In genomic region chr2:209388416-209389037, GRCh38 we compare ENCODE assay signal across 1 cellular context.
TF ChIP-seq lines count a peak whose summit lies in the region.

No MANE protein-coding gene starts in this region.

TF ChIP-seq in GM23338, 12 proteins besides CTCF, POLR2A, EP300 and RAD21 (continued from another document):
- TF ChIP-seq ZNF462 (CRISPR knock-in tag; IDR thresholded peaks at IDR 0.05) (no peak), POLR2AphosphoS5 (IDR thresholded peaks at IDR 0.05; ENCODE audit: low read depth) (no peak)
